Comparison of ENCODE assay signal across 10 cellular contexts in genomic region chr15:89408512-89409183, GRCh38.
DNase-seq lines count a peak whose midpoint lies in the region; ATAC-seq and TF ChIP-seq lines count a peak whose summit lies in the region.
"Had no signal": no experiment of that assay in that cellular context is flagged by ENCODE, and none has a peak within 500 bp of the region (broad histone marks: within the 10 kb centered on the region; RNA-seq: fewer than 3 reads in every experiment).

No MANE protein-coding gene starts in this region.

- no peaks in the 10 kb centered on the region for H3K79me1 ChIP-seq in IMR-90 (ENCODE audit: low read depth in 1 of 2, low read length in 2 of 2)

- no peak overlapping the region for H3K56ac ChIP-seq in IMR-90 (ENCODE audit: extremely low read depth, insufficient read depth, low read length)

- CTCF ChIA-PET in IMR-90 (lab: Yijun Ruan, JAX) = interaction anchor here (0.7 kb wide), 1 partner anchor 22 kb away, joined by 3 read pairs; no protein-coding TSS in a partner anchor
- CTCF ChIA-PET in HEK293T (lab: Yijun Ruan, JAX) = interaction anchor here (0.9 to 3.2 kb wide), 4 partner anchors 7 to 50 kb away, joined by 3 to 10 read pairs (median 4); no protein-coding TSS in a partner anchor

- peak overlapping the region; percentile 28; the same call in 1 of the 2 replicates for H3K4me3 ChIP-seq in IMR-90 (ENCODE audit: insufficient read depth, low read depth, low read length)
- peak overlapping the region; percentile 67 for H3K4me3 ChIP-seq in adipocyte (ENCODE audit: low read length)

- peaks cover 52% of the 10 kb centered on the region for H3K4me1 Mint-ChIP-seq in stimulated activated memory B cell treated with anti-CD40 and anti-IgM and Interleukin-4, amounts not matched to agents 10 μg/mL and 1 μg/mL and 100 μg/mL, for 72 hours

- H3K9me1 ChIP-seq in IMR-90 (ENCODE audit: insufficient read depth, low read length) = no peaks in the 10 kb centered on the region

- H3K27me3 ChIP-seq in IMR-90 (ENCODE audit: control insufficient read depth, insufficient read depth, low read length) = peaks cover 100% of the 10 kb centered on the region
- peaks cover 98% of the 10 kb centered on the region for H3K27me3 ChIP-seq in adipocyte (replicated peaks; ENCODE audit: control insufficient read depth, insufficient read depth, low read length)
- H3K27me3 ChIP-seq in layer of hippocampus (ENCODE audit: control insufficient read depth, insufficient read depth, low read length) = peaks cover 55% of the 10 kb centered on the region

- H3K18ac ChIP-seq in IMR-90 (ENCODE audit: low read depth, low read length) = no peak overlapping the region

- no peak overlapping the region for H2BK15ac ChIP-seq in IMR-90 (ENCODE audit: low read depth, low read length)

- DNase-seq in IMR-90 = peak; percentile 6
- peak; percentile 12 for DNase-seq in adipocyte (ENCODE audit: low read depth)
- no peak for DNase-seq in erythroblast (lab: John Stamatoyannopoulos, UW)
- no peak for DNase-seq in HEK293T (ENCODE audit: extremely low spot score)
- DNase-seq: stimulated activated naive CD4-positive, alpha-beta T cell treated with Interleukin-2 at 50 U/mL for 16 hours; WERI-Rb-1 had no signal

- no TSS peak for BruUV-seq in IMR-90 (replicated peaks; lab: Mats Ljungman, UMichigan)

- H3K27ac Mint-ChIP-seq in stimulated activated memory B cell treated with anti-CD40 and anti-IgM and Interleukin-4, amounts not matched to agents 10 μg/mL and 1 μg/mL and 100 μg/mL, for 72 hours = no peak overlapping the region
- H3K27ac Mint-ChIP-seq: H9 had no signal

- H2AK9ac ChIP-seq in IMR-90 (replicated peaks; ENCODE audit: low read depth, low read length, poor library complexity) = no peak overlapping the region

- WGBS in IMR-90 (ENCODE audit: extremely low coverage in 2 of 2, insufficient read length in 1 of 2), 2 experiments = 4% methylated on average over 17 of the region's 32 CpGs; no CpG with 5 or more reads in 1 of the 2 experiments

- no peak overlapping the region for H3K14ac ChIP-seq in IMR-90 (replicated peaks; ENCODE audit: low read depth, low read length)

- no peak for TF ChIP-seq POLR2A in IMR-90 (IDR thresholded peaks at IDR 0.05; ENCODE audit: low read depth, low read length)
- no peak for TF ChIP-seq POLR2A in erythroblast (IDR thresholded peaks at IDR 0.05; ENCODE audit: low read length)

- no peak overlapping the region for H3K4ac ChIP-seq in IMR-90 (ENCODE audit: low read depth, low read length)

- H3K4me3 Mint-ChIP-seq in stimulated activated memory B cell treated with anti-CD40 and anti-IgM and Interleukin-4, amounts not matched to agents 10 μg/mL and 1 μg/mL and 100 μg/mL, for 72 hours = peak overlapping the region; percentile 74

- H2BK120ac ChIP-seq in IMR-90 (ENCODE audit: low read depth, low read length) = no peak overlapping the region

- H3K9me3 Mint-ChIP-seq in stimulated activated memory B cell treated with anti-CD40 and anti-IgM and Interleukin-4, amounts not matched to agents 10 μg/mL and 1 μg/mL and 100 μg/mL, for 72 hours = no peaks in the 10 kb centered on the region

- no peak overlapping the region for H2AK5ac ChIP-seq in IMR-90 (ENCODE audit: low read depth, low read length)

- no peaks in the 10 kb centered on the region for H3K36me3 Mint-ChIP-seq in stimulated activated memory B cell treated with anti-CD40 and anti-IgM and Interleukin-4, amounts not matched to agents 10 μg/mL and 1 μg/mL and 100 μg/mL, for 72 hours

- dilution Hi-C loops in IMR-90 (cut with HindIII; ENCODE audit: low sequenced_read_pairs, unreplicated experiment) = no loop called here

- H3K23ac ChIP-seq in IMR-90 (ENCODE audit: low read depth, low read length) = no peak overlapping the region

- no peak overlapping the region for H4K5ac ChIP-seq in IMR-90 (ENCODE audit: low read depth, low read length)

- H3K9me3 ChIP-seq in IMR-90 (ENCODE audit: control insufficient read depth, insufficient read depth, low read length) (peaks cover 8% of the 10 kb centered on the region; the same call in 1 of the 2 replicates), adipocyte (ENCODE audit: control insufficient read depth, low read length) (no peaks in the 10 kb centered on the region)

- peaks cover 1% of the 10 kb centered on the region; the same call in 1 of the 2 replicates for H3K4me1 ChIP-seq in IMR-90 (ENCODE audit: control insufficient read depth, insufficient read depth, low read length)
- peaks cover 21% of the 10 kb centered on the region for H3K4me1 ChIP-seq in adipocyte (ENCODE audit: control insufficient read depth, insufficient read depth, low read length)

- intact Hi-C loops in IMR-90 (cut with micrococcal nuclease) = no loop called here

- no peak overlapping the region for H2BK20ac ChIP-seq in IMR-90 (ENCODE audit: low read depth, low read length)

- no peak for TF ChIP-seq CTCF in IMR-90 (conservative IDR thresholded peaks at IDR 0.05; ENCODE audit: low read depth, low read length)

- no peak overlapping the region for H2BK5ac ChIP-seq in IMR-90 (ENCODE audit: low read depth, low read length, poor library complexity, severe bottlenecking)

- H3K27me3 Mint-ChIP-seq in stimulated activated memory B cell treated with anti-CD40 and anti-IgM and Interleukin-4, amounts not matched to agents 10 μg/mL and 1 μg/mL and 100 μg/mL, for 72 hours = peaks cover 100% of the 10 kb centered on the region

- no peak for TF ChIP-seq RAD21 in IMR-90 (IDR thresholded peaks at IDR 0.05; ENCODE audit: low read length)

- peak; percentile 52 for ATAC-seq in IMR-90 (ENCODE audit: low read depth)
- ATAC-seq in stimulated activated memory B cell treated with anti-CD40 and anti-IgM and Interleukin-4, amounts not matched to agents 10 μg/mL and 1 μg/mL and 100 μg/mL, for 72 hours = no peak
- ATAC-seq in GM21786 (IDR thresholded peaks at IDR 0.05; ENCODE audit: unreplicated experiment) = no peak

- POLR2A ChIA-PET in IMR-90 (lab: Charles Lee; ENCODE audit: unreplicated experiment) (no interaction called here), HEK293T (lab: Yijun Ruan, JAX) (no interaction called here)

- no peak overlapping the region for H4K91ac ChIP-seq in IMR-90 (ENCODE audit: insufficient read depth, low read depth, low read length)

- in situ Hi-C loops in IMR-90 (cut with MboI; ENCODE audit: low sequenced_read_pairs) = no loop called here

- H4K8ac ChIP-seq in IMR-90 (ENCODE audit: low read depth in 2 of 2, low read length in 2 of 2) = no peak overlapping the region

- no peaks in the 10 kb centered on the region; the same call in 1 of the 2 replicates for H4K20me1 ChIP-seq in IMR-90 (ENCODE audit: insufficient read depth, low read length)

- no peak overlapping the region for H2AFZ ChIP-seq in IMR-90 (replicated peaks; ENCODE audit: low read length, poor library complexity)

- peak overlapping the region; percentile 63 for H3K4me2 ChIP-seq in IMR-90 (ENCODE audit: low read depth, low read length)

- H3K27ac ChIP-seq in IMR-90 (ENCODE audit: insufficient read depth, low read length) (no peak overlapping the region), layer of hippocampus (ENCODE audit: low read depth, low read length) (peak overlapping the region; percentile 10)
- H3K27ac ChIP-seq: WERI-Rb-1 had no signal

- H3K9ac ChIP-seq in IMR-90 (ENCODE audit: low read depth, low read length) (no peak overlapping the region), adipocyte (ENCODE audit: low read length) (no peak overlapping the region)

- H3K36me3 ChIP-seq in IMR-90 (ENCODE audit: control insufficient read depth, insufficient read depth, low read length) (no peaks in the 10 kb centered on the region), adipocyte (ENCODE audit: control insufficient read depth, insufficient read depth, low read length, severe bottlenecking) (no peaks in the 10 kb centered on the region)

TF ChIP-seq in IMR-90, 13 proteins besides CTCF, POLR2A, EP300 and RAD21:
- TF ChIP-seq, protein P1, sequence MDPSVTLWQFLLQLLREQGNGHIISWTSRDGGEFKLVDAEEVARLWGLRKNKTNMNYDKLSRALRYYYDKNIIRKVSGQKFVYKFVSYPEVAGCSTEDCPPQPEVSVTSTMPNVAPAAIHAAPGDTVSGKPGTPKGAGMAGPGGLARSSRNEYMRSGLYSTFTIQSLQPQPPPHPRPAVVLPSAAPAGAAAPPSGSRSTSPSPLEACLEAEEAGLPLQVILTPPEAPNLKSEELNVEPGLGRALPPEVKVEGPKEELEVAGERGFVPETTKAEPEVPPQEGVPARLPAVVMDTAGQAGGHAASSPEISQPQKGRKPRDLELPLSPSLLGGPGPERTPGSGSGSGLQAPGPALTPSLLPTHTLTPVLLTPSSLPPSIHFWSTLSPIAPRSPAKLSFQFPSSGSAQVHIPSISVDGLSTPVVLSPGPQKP (IDR thresholded peaks at IDR 0.05; ENCODE audit: borderline replicate concordance, low read depth, low read length) = no peak
- TF ChIP-seq MAZ (IDR thresholded peaks at IDR 0.05; ENCODE audit: borderline replicate concordance, low read depth, low read length) (no peak), MAFK (IDR thresholded peaks at IDR 0.05; ENCODE audit: low read depth, low read length) (no peak), CHD1 (IDR thresholded peaks at IDR 0.05; ENCODE audit: low read depth, low read length) (no peak), BHLHE40 (IDR thresholded peaks at IDR 0.05; ENCODE audit: low read depth, low read length) (no peak), RCOR1 (IDR thresholded peaks at IDR 0.05; ENCODE audit: insufficient replicate concordance, low read length) (no peak)

TF ChIP-seq in HEK293T, 16 proteins besides CTCF, POLR2A, EP300 and RAD21:
- TF ChIP-seq ARNT (IDR thresholded peaks at IDR 0.05) (no peak), NFRKB (IDR thresholded peaks at IDR 0.05) (no peak), L3MBTL2 (conservative IDR thresholded peaks at IDR 0.05) (no peak)

Comparison
In these comparisons a context has a peak if more than half of its experiments do, and no peak if none do; other contexts are left out.
1. DNase-seq: peak in IMR-90 (single experiment) and adipocyte (single experiment); none in erythroblast (0 of 2) and HEK293T (single experiment).